In the genomic region with DNA sequence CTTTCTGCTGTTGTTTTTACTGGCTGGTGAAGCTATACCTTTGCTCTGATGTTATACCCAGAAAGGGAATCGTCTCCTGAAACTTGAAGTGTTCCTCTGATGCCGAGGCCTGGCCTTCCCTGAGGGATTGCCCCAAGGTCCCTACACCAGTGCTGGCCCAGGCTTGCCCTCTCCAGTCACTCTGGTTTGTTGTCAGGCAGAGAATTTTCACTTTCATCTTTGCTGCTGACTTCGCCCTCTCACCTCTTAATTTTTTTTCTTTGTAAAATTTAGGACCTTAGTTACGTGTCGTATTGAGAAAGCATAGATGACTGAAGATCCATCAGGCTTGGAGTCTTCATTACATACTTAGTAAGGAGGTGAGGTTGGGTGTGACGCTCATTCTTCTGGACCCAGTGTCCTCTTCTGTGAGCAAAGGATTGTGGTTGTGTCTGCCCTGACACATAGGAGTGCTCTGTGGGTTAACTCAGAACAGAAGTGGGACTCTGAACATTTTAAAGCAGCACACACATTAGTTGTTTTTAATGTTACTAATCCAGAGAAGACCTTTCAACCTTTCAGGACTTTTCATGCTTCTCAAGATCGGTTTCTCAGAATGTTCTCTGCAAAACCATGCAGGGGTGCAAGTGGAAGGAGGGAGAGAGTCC, we compare ENCODE assay signal across 11 cellular contexts. TPM values are rescaled to one million over a fixed set of nuclear protein-coding genes. Genes with fewer than 3 reads are reported as not detected.
DNase-seq lines count a peak whose midpoint lies in the region; ATAC-seq and TF ChIP-seq lines count a peak whose summit lies in the region.
"Had no signal": no experiment of that assay in that cellular context is flagged by ENCODE, and none has a peak within 500 bp of the region (broad histone marks: within the 10 kb centered on the region; RNA-seq: fewer than 3 reads in every experiment).

No MANE protein-coding gene starts in this region.

- no peaks in the 10 kb centered on the region for H3K9me3 Mint-ChIP-seq in natural killer cell

- H3K36me3 Mint-ChIP-seq in natural killer cell = no peaks in the 10 kb centered on the region

- peaks cover 44 to 45% of the 10 kb centered on the region in 2 donors for H3K4me1 Mint-ChIP-seq in natural killer cell

- H3K27me3 Mint-ChIP-seq in natural killer cell (ENCODE audit: low read depth in 2 of 2) = no peaks in the 10 kb centered on the region

- intact Hi-C loops in natural killer cell (cut with micrococcal nuclease) = no loop called here

- H3K4me3 ChIP-seq in coronary artery = no peak overlapping the region
- H3K4me3 ChIP-seq: heart right ventricle had no signal

- DNase-seq in natural killer cell = no peak
- DNase-seq in MV-4-11 (lab: John Stamatoyannopoulos, UW) = no peak
- DNase-seq in coronary artery (ENCODE audit: low spot score) = no peak
- no peak for DNase-seq in NAMALWA (ENCODE audit: low spot score)
- DNase-seq: heart right ventricle, NCI-H2107 had no signal

- H3K27ac ChIP-seq in coronary artery = no peak overlapping the region
- H3K27ac ChIP-seq: heart right ventricle, HL-60, neutrophil had no signal

- H3K4me3 Mint-ChIP-seq in natural killer cell = no peak overlapping the region

- ATAC-seq in GM18868 (IDR thresholded peaks at IDR 0.05; ENCODE audit: unreplicated experiment) (peak; percentile 92), GM21526 (IDR thresholded peaks at IDR 0.05; ENCODE audit: low FRiP score, unreplicated experiment) (peak; percentile 70), HG03520 (IDR thresholded peaks at IDR 0.05; ENCODE audit: unreplicated experiment) (peak; percentile 57), natural killer cell (no peak)
- ATAC-seq: heart right ventricle had no signal

- H3K27ac Mint-ChIP-seq in natural killer cell = peak overlapping the region; percentile 19 to 46

- no peak for TF ChIP-seq CTCF in natural killer cell (IDR thresholded peaks at IDR 0.05)
- TF ChIP-seq CTCF in coronary artery (IDR thresholded peaks at IDR 0.05) = no peak

RNA-seq across cellular contexts. Expression of a gene that starts 45.4 kb away (rescaled TPM):
- 10 to 100 TPM; 75.2 to 89.5 (median 88.3) TPM for total RNA-seq in natural killer cell

Comparison
In these comparisons a context has a peak if more than half of its experiments do, and no peak if none do; other contexts are left out.
1. ATAC-seq: peak in GM18868 (single experiment), GM21526 (single experiment) and HG03520 (single experiment); none in natural killer cell (0 of 3).